In genomic region chr19:50376166-50377050, GRCh38 we compare ENCODE assay signal across 1 cellular context.
TF ChIP-seq lines count a peak whose summit lies in the region.

Gene NR1H2 (plus strand): TSS chr19:50376457. CDS start chr19:50377606, 1,149 bp downstream.

TF ChIP-seq in HCT116, 20 proteins besides CTCF, POLR2A, EP300 and RAD21 (continued from another document):
- TF ChIP-seq ZBTB33 (IDR thresholded peaks at IDR 0.05; ENCODE audit: extremely low read depth, insufficient replicate concordance, low read length) (peak; percentile 19), MAX (IDR thresholded peaks at IDR 0.05) (peak; percentile 78), EZH2 (IDR thresholded peaks at IDR 0.05) (no peak), POLR2AphosphoS5 (IDR thresholded peaks at IDR 0.05; ENCODE audit: low read depth, low read length) (peak; percentile 88), ZNF274 (IDR thresholded peaks at IDR 0.05; ENCODE audit: low read depth, low read length) (no peak)
